Comparison of ENCODE assay signal across 14 cellular contexts in the genomic region with DNA sequence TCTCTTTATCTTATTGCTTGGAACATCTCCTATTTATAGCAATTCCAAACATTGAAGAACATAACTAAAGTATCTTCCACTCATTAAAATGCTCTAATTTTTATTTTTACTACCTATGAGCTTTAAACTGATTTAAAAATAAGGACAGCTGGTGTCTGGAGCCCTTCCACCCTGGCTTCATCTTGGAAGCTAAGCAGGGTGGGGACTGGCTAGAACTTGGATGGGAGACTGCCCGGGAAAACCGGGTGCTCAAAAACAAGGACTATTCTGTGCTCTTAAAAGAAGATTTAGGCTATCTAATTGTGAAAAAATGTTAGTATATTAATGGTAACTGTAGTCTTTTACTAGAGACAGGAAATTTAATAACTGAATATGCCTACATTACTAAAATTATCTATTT.
DNase-seq lines count a peak whose midpoint lies in the region; ATAC-seq and TF ChIP-seq lines count a peak whose summit lies in the region.
"Had no signal": no experiment of that assay in that cellular context is flagged by ENCODE, and none has a peak within 500 bp of the region (broad histone marks: within the 10 kb centered on the region; RNA-seq: fewer than 3 reads in every experiment).

No MANE protein-coding gene starts in this region.

- peak; percentile 55 for ATAC-seq in GM23338
- ATAC-seq in HG02840 (IDR thresholded peaks at IDR 0.05; ENCODE audit: low FRiP score, unreplicated experiment), result no peak
- no peak for ATAC-seq in activated CD8-positive, alpha-beta T cell treated with anti-CD3 and anti-CD28 coated beads, Interleukin-2, amount 10 ng/mL, durations not matched to agents 7 days and 5 days
- no peak for ATAC-seq in GM21360 (IDR thresholded peaks at IDR 0.05; ENCODE audit: unreplicated experiment)
- ATAC-seq: left lung; Panc1; stimulated activated effector memory CD8-positive, alpha-beta T cell treated with anti-CD3 and anti-CD28 coated beads, Interleukin-12 subunit alpha, Interleukin-12 subunit beta, amount 100 ng/mL, for 72 hours had no signal

- POLR2A ChIA-PET in activated CD8-positive, alpha-beta T cell treated with anti-CD3 and anti-CD28 coated beads, Interleukin-2, amount 10 ng/mL, durations not matched to agents 7 days and 5 days (lab: Charles Lee), result no interaction called here

- no peak overlapping the region for H3K4me3 ChIP-seq in GM23338
- no peak overlapping the region for H3K4me3 ChIP-seq in endodermal cell (ENCODE audit: low read length)
- no peak overlapping the region for H3K4me3 ChIP-seq in neural progenitor cell
- H3K4me3 ChIP-seq: left lung had no signal

- no peak overlapping the region for H3K27ac Mint-ChIP-seq in GM23338
- no peak overlapping the region for H3K27ac Mint-ChIP-seq in endodermal cell
- no peak overlapping the region for H3K27ac Mint-ChIP-seq in neural progenitor cell
- H3K27ac Mint-ChIP-seq in activated CD8-positive, alpha-beta T cell treated with anti-CD3 and anti-CD28 coated beads, Interleukin-2, amount 10 ng/mL, durations not matched to agents 7 days and 5 days, result no peak overlapping the region
- H3K27ac Mint-ChIP-seq: brain; stimulated activated effector memory CD8-positive, alpha-beta T cell treated with anti-CD3 and anti-CD28 coated beads, Interleukin-12 subunit alpha, Interleukin-12 subunit beta, amount 100 ng/mL, for 72 hours had no signal

- no peak for TF ChIP-seq CTCF in GM23338 (conservative IDR thresholded peaks at IDR 0.05; ENCODE audit: low read depth in 2 of 2)
- no peak for TF ChIP-seq CTCF in endodermal cell (conservative IDR thresholded peaks at IDR 0.05)
- no peak for TF ChIP-seq CTCF in neural progenitor cell (IDR thresholded peaks at IDR 0.05)

- DNase-seq in GM23338 (ENCODE audit: low spot score), result peak; percentile 50
- DNase-seq in NCI-H774 (lab: John Stamatoyannopoulos, UW), result peak; percentile 9
- DNase-seq in endodermal cell, result peak; percentile 78
- DNase-seq in neural progenitor cell (ENCODE audit: low spot score), result peak; percentile 16
- no peak for DNase-seq in activated CD8-positive, alpha-beta T cell treated with anti-CD3 and anti-CD28 coated beads, Interleukin-2, amount 10 ng/mL, durations not matched to agents 7 days and 5 days
- DNase-seq in DMS79 treated with DMSO at 0.1 percent for 48 hours (lab: John Stamatoyannopoulos, UW), result no peak
- DNase-seq: activated T-cell treated with anti-CD3 and anti-CD28 coated beads, Interleukin-2, amount 50 U/mL, for 1 hour; left lung; NCI-H2107 had no signal

- no peaks in the 10 kb centered on the region for H3K9me3 ChIP-seq in endodermal cell (ENCODE audit: control insufficient read depth, low read length)
- no peaks in the 10 kb centered on the region for H3K9me3 ChIP-seq in neural progenitor cell (ENCODE audit: low read depth)
- H3K9me3 ChIP-seq: left lung had no signal

- no peaks in the 10 kb centered on the region for H3K36me3 Mint-ChIP-seq in GM23338 (ENCODE audit: low read depth)
- no peaks in the 10 kb centered on the region for H3K36me3 Mint-ChIP-seq in endodermal cell (ENCODE audit: low read depth)
- H3K36me3 Mint-ChIP-seq in neural progenitor cell, result no peaks in the 10 kb centered on the region
- no peaks in the 10 kb centered on the region for H3K36me3 Mint-ChIP-seq in activated CD8-positive, alpha-beta T cell treated with anti-CD3 and anti-CD28 coated beads, Interleukin-2, amount 10 ng/mL, durations not matched to agents 7 days and 5 days (ENCODE audit: low read depth)
- H3K36me3 Mint-ChIP-seq: brain; stimulated activated effector memory CD8-positive, alpha-beta T cell treated with anti-CD3 and anti-CD28 coated beads, Interleukin-12 subunit alpha, Interleukin-12 subunit beta, amount 100 ng/mL, for 72 hours had no signal

- H3K27ac ChIP-seq in GM23338 (ENCODE audit: low read depth) (no peak overlapping the region), endodermal cell (ENCODE audit: low read depth, low read length) (no peak overlapping the region), neural progenitor cell (no peak overlapping the region)
- H3K27ac ChIP-seq: left lung had no signal

- H3K4me1 ChIP-seq in GM23338 (ENCODE audit: insufficient read depth), result peaks cover 8% of the 10 kb centered on the region; the same call in 1 of the 2 replicates
- H3K4me1 ChIP-seq in endodermal cell (ENCODE audit: control insufficient read depth, insufficient read depth, low read length), result no peaks in the 10 kb centered on the region
- peaks cover 9% of the 10 kb centered on the region for H3K4me1 ChIP-seq in neural progenitor cell
- H3K4me1 ChIP-seq: left lung had no signal

- H3K4me2 ChIP-seq in GM23338 (no peak overlapping the region), neural progenitor cell (no peak overlapping the region)

- H3K79me2 ChIP-seq in GM23338 (replicated peaks; ENCODE audit: insufficient read depth) (no peaks in the 10 kb centered on the region), neural progenitor cell (ENCODE audit: low read depth) (no peaks in the 10 kb centered on the region)

- no peaks in the 10 kb centered on the region for H3F3A ChIP-seq in GM23338 (replicated peaks; ENCODE audit: low read depth)
- H3F3A ChIP-seq in neural progenitor cell (ENCODE audit: low read depth), result no peaks in the 10 kb centered on the region

- no peak overlapping the region for H3K4me3 Mint-ChIP-seq in GM23338
- H3K4me3 Mint-ChIP-seq in endodermal cell, result no peak overlapping the region
- H3K4me3 Mint-ChIP-seq in neural progenitor cell, result no peak overlapping the region
- H3K4me3 Mint-ChIP-seq in activated CD8-positive, alpha-beta T cell treated with anti-CD3 and anti-CD28 coated beads, Interleukin-2, amount 10 ng/mL, durations not matched to agents 7 days and 5 days, result no peak overlapping the region
- H3K4me3 Mint-ChIP-seq: brain; stimulated activated effector memory CD8-positive, alpha-beta T cell treated with anti-CD3 and anti-CD28 coated beads, Interleukin-12 subunit alpha, Interleukin-12 subunit beta, amount 100 ng/mL, for 72 hours had no signal

- no peaks in the 10 kb centered on the region for H3K36me3 ChIP-seq in GM23338 (ENCODE audit: insufficient read depth)
- no peaks in the 10 kb centered on the region for H3K36me3 ChIP-seq in endodermal cell (ENCODE audit: control insufficient read depth, insufficient read depth, low read length)
- no peaks in the 10 kb centered on the region for H3K36me3 ChIP-seq in neural progenitor cell
- H3K36me3 ChIP-seq: left lung had no signal

- CTCF ChIA-PET in activated CD8-positive, alpha-beta T cell treated with anti-CD3 and anti-CD28 coated beads, Interleukin-2, amount 10 ng/mL, durations not matched to agents 7 days and 5 days (lab: Charles Lee), result interaction anchor here (1.2 to 2.0 kb wide), 2 partner anchors 9 to 424 kb away, joined by 5 read pairs; no protein-coding TSS in a partner anchor

- no peaks in the 10 kb centered on the region for H3K9me2 ChIP-seq in GM23338 (ENCODE audit: insufficient read depth)

- H3K4me1 Mint-ChIP-seq in GM23338 (peaks cover 16% of the 10 kb centered on the region), endodermal cell (peaks cover 4% of the 10 kb centered on the region), neural progenitor cell (peaks cover 9% of the 10 kb centered on the region)
- peaks cover 1% of the 10 kb centered on the region for H3K4me1 Mint-ChIP-seq in activated CD8-positive, alpha-beta T cell treated with anti-CD3 and anti-CD28 coated beads, Interleukin-2, amount 10 ng/mL, durations not matched to agents 7 days and 5 days (ENCODE audit: low read depth)
- H3K4me1 Mint-ChIP-seq: stimulated activated effector memory CD8-positive, alpha-beta T cell treated with anti-CD3 and anti-CD28 coated beads, Interleukin-12 subunit alpha, Interleukin-12 subunit beta, amount 100 ng/mL, for 72 hours had no signal

- H3K9me3 Mint-ChIP-seq in GM23338 (no peaks in the 10 kb centered on the region; the same call in 2 of the 3 replicates), endodermal cell (no peaks in the 10 kb centered on the region), neural progenitor cell (no peaks in the 10 kb centered on the region)
- H3K9me3 Mint-ChIP-seq in activated CD8-positive, alpha-beta T cell treated with anti-CD3 and anti-CD28 coated beads, Interleukin-2, amount 10 ng/mL, durations not matched to agents 7 days and 5 days (ENCODE audit: insufficient read depth), result no peaks in the 10 kb centered on the region
- H3K9me3 Mint-ChIP-seq: brain; stimulated activated effector memory CD8-positive, alpha-beta T cell treated with anti-CD3 and anti-CD28 coated beads, Interleukin-12 subunit alpha, Interleukin-12 subunit beta, amount 100 ng/mL, for 72 hours had no signal

- H3K27me3 Mint-ChIP-seq in GM23338 (ENCODE audit: insufficient read depth, low read depth, poor library complexity) (peaks cover 5% of the 10 kb centered on the region), endodermal cell (ENCODE audit: insufficient read depth) (peaks cover 6% of the 10 kb centered on the region), neural progenitor cell (ENCODE audit: insufficient read depth, low read depth) (peaks cover 4% of the 10 kb centered on the region)
- H3K27me3 Mint-ChIP-seq in activated CD8-positive, alpha-beta T cell treated with anti-CD3 and anti-CD28 coated beads, Interleukin-2, amount 10 ng/mL, durations not matched to agents 7 days and 5 days (ENCODE audit: low read depth), result peaks cover 28% of the 10 kb centered on the region

- 53 to 100% methylated on average over 1 to 2 of the region's 2 CpGs for WGBS in endodermal cell (ENCODE audit: insufficient coverage in 1 of 2, insufficient read length in 1 of 2), 2 experiments

- H4K20me1 ChIP-seq in GM23338 (replicated peaks; ENCODE audit: insufficient read depth), result no peaks in the 10 kb centered on the region
- no peaks in the 10 kb centered on the region for H4K20me1 ChIP-seq in neural progenitor cell (ENCODE audit: low read depth)

- H3K27me3 ChIP-seq in GM23338 (ENCODE audit: insufficient read depth) (no peaks in the 10 kb centered on the region), endodermal cell (ENCODE audit: control insufficient read depth, insufficient read depth, low read length, poor library complexity, severe bottlenecking) (no peaks in the 10 kb centered on the region), neural progenitor cell (no peaks in the 10 kb centered on the region)

- H2AFZ ChIP-seq in GM23338, result no peak overlapping the region
- H2AFZ ChIP-seq in neural progenitor cell (replicated peaks), result no peak overlapping the region

- no peak overlapping the region for H3K9ac ChIP-seq in endodermal cell (ENCODE audit: extremely low read depth, low read length, poor library complexity, severe bottlenecking)
- no peak overlapping the region for H3K9ac ChIP-seq in neural progenitor cell

TF ChIP-seq in GM23338, 12 proteins besides CTCF, POLR2A, EP300 and RAD21 (continues in another document):
- TF ChIP-seq, protein P1, sequence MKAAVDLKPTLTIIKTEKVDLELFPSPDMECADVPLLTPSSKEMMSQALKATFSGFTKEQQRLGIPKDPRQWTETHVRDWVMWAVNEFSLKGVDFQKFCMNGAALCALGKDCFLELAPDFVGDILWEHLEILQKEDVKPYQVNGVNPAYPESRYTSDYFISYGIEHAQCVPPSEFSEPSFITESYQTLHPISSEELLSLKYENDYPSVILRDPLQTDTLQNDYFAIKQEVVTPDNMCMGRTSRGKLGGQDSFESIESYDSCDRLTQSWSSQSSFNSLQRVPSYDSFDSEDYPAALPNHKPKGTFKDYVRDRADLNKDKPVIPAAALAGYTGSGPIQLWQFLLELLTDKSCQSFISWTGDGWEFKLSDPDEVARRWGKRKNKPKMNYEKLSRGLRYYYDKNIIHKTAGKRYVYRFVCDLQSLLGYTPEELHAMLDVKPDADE (IDR thresholded peaks at IDR 0.05), result no peak

Comparison
In these comparisons a context has a peak if more than half of its experiments do, and no peak if none do; other contexts are left out.
1. DNase-seq: peak in GM23338 (single experiment), NCI-H774 (single experiment), endodermal cell (single experiment) and neural progenitor cell (single experiment); none in activated CD8-positive, alpha-beta T cell treated with anti-CD3 and anti-CD28 coated beads, Interleukin-2, amount 10 ng/mL, durations not matched to agents 7 days and 5 days (single experiment) and DMS79 treated with DMSO at 0.1 percent for 48 hours (single experiment).